ENCODE assay signal across 29 cellular contexts in genomic region chr9:136955943-136956335, GRCh38. TPM values are rescaled to one million over a fixed set of nuclear protein-coding genes. Genes with fewer than 3 reads are reported as not detected.
"Had no signal": no experiment of that assay in that cellular context is flagged by ENCODE, and none has a peak within 500 bp of the region (broad histone marks: within the 10 kb centered on the region; RNA-seq: fewer than 3 reads in every experiment).

No MANE protein-coding gene starts in this region.

- H3K4me1 ChIP-seq: lower lobe of right lung, prostate gland, uterus had no signal

- H3K27me3 ChIP-seq: heart right ventricle, hepatocyte, pancreas, right lobe of liver, tibial nerve, uterus had no signal

- H3K9me3 ChIP-seq: heart right ventricle, lower lobe of right lung, pancreas, prostate gland, right lobe of liver, tibial nerve, uterus had no signal

- H2AFZ ChIP-seq: hepatocyte had no signal

- H3K4me3 ChIP-seq: heart right ventricle, hepatocyte, lower lobe of right lung, pancreas, prostate gland, right lobe of liver, smooth muscle cell, tibial nerve, uterus had no signal

- H3K36me3 ChIP-seq: heart right ventricle, lower lobe of right lung, pancreas, prostate gland, right lobe of liver, tibial nerve, uterus had no signal

- H3K27ac ChIP-seq: heart right ventricle, hepatocyte, lower lobe of right lung, pancreas, prostate gland, right lobe of liver, tibial nerve, uterus had no signal

- ATAC-seq: heart right ventricle; lower lobe of right lung; natural killer cell treated with Interleukin-12 subunit alpha and Interleukin-12 subunit beta and Interleukin-15 and Interleukin-18, amount 100 ng/mL, for 72 hours; pancreas; right lobe of liver; stimulated activated memory B cell treated with anti-CD40 and anti-IgM and Interleukin-4, amounts not matched to agents 10 μg/mL and 1 μg/mL and 100 μg/mL, for 72 hours; stimulated activated naive CD8-positive, alpha-beta T cell treated with anti-CD3 and anti-CD28 coated beads, Interleukin-15, amount 100 ng/mL, for 72 hours had no signal

- DNase-seq: heart right ventricle; mammary epithelial cell; mesenchymal stem cell; naive B cell; nucleus accumbens; posterior cingulate gyrus; retina; right lobe of liver; stimulated activated CD4-positive, alpha-beta T cell treated with anti-CD3 and anti-CD28 coated beads, Interleukin-1b, Interleukin-23, amount 100 ng/mL, for 48 hours; stimulated activated CD4-positive, alpha-beta T cell treated with anti-CD3 and anti-CD28 coated beads, Interleukin-2, amount 100 ng/mL, for 48 hours; stimulated activated CD4-positive, alpha-beta T cell treated with anti-CD3 and anti-CD28 coated beads, Interleukin-4, amount 100 ng/mL, for 4 hours; stimulated activated CD8-positive, alpha-beta memory T cell treated with anti-CD3 and anti-CD28 coated beads, Interleukin-4, amount 100 ng/mL, for 48 hours; stimulated activated naive CD4-positive, alpha-beta T cell treated with Interleukin-2 at 50 U/mL for 16 hours; stimulated activated naive CD8-positive, alpha-beta T cell treated with anti-CD3 and anti-CD28 coated beads, Interleukin-15, amount 100 ng/mL, for 72 hours; substantia nigra; uterus had no signal

- H3K4me2 ChIP-seq: hepatocyte, smooth muscle cell had no signal

RNA-seq across cellular contexts. Expression of gene LCN12, which starts 3.9 kb away (rescaled TPM):
- total RNA-seq: osteoblast, skeletal muscle tissue, smooth muscle cell had no signal
- polyA plus RNA-seq: keratinocyte, smooth muscle cell had no signal

RNA-seq across cellular contexts. Expression of gene C8G, which starts 10.9 kb away (rescaled TPM):
- total RNA-seq: osteoblast, prostate gland, skeletal muscle tissue, smooth muscle cell, temporal lobe, uterus had no signal
- polyA plus RNA-seq: neural cell had no signal

RNA-seq across cellular contexts. Expression of gene PTGDS, which starts 21.4 kb away (rescaled TPM):
- polyA plus RNA-seq: keratinocyte, mammary epithelial cell had no signal

RNA-seq across cellular contexts. Expression of gene LCNL1, which starts 26.9 kb away (rescaled TPM):
- total RNA-seq: right lobe of liver had no signal
- polyA plus RNA-seq: keratinocyte, mammary epithelial cell, neural cell had no signal
